23 cellular contexts compared by ENCODE assay signal in genomic region chr22:21659864-21660525, GRCh38. TPM values are rescaled to one million over a fixed set of nuclear protein-coding genes. Genes with fewer than 3 reads are reported as not detected.
DNase-seq lines count a peak whose midpoint lies in the region; ATAC-seq, FAIRE-seq and TF ChIP-seq lines count a peak whose summit lies in the region.
"Had no signal": no experiment of that assay in that cellular context is flagged by ENCODE, and none has a peak within 500 bp of the region (broad histone marks: within the 10 kb centered on the region; RNA-seq: fewer than 3 reads in every experiment).

No MANE protein-coding gene starts in this region.

- H3K4me3 ChIP-seq in BLaER1 treated with 17β-estradiol and CSF1 and Interleukin-3, amounts not matched to agents 10 nM and 100 nM, result no peak overlapping the region
- H3K4me3 ChIP-seq in K562, result no peak overlapping the region
- H3K4me3 ChIP-seq in suprapubic skin, result no peak overlapping the region
- H3K4me3 ChIP-seq in coronary artery, result no peak overlapping the region
- H3K4me3 ChIP-seq: left ventricle myocardium inferior, ovary, SJSA1, spleen, vagina had no signal

- TF ChIP-seq CTCF in K562 (IDR thresholded peaks at IDR 0.05 in 2 of 3, conservative IDR thresholded peaks at IDR 0.05 in 1 of 3; ENCODE audit: insufficient read depth in 2 of 3, low read depth in 1 of 3, low read length in 3 of 3) (peak in 2 of 3 experiments; percentile 76 to 80; a peak in 4 of 6 replicates), suprapubic skin (IDR thresholded peaks at IDR 0.05) (no peak), coronary artery (IDR thresholded peaks at IDR 0.05) (no peak)

- H3K79me2 ChIP-seq in K562 (ENCODE audit: control insufficient read depth, insufficient read depth, low read length), result no peaks in the 10 kb centered on the region

- CTCF ChIA-PET in K562 (lab: Yijun Ruan, JAX; ENCODE audit: low intra/inter-chr PET ratio), result interaction anchor here (0.7 to 0.9 kb wide), 3 partner anchors 53 to 279 kb away, joined by 4 to 7 read pairs (median 4); no protein-coding TSS in a partner anchor

- WGBS in K562 (ENCODE audit: insufficient coverage, low coverage, missing lambda C conversion rate), result 48% methylated on average over 7 of the region's 7 CpGs
- 90% methylated on average over 3 of the region's 7 CpGs for WGBS in suprapubic skin

- TF ChIP-seq RAD21 in K562 (CRISPR knock-in tag; conservative IDR thresholded peaks at IDR 0.05 in 1 of 2, IDR thresholded peaks at IDR 0.05 in 1 of 2), result no peak

- ATAC-seq in K562 (peak; percentile 3; the same call in 1 of the 3 replicates), GM21528 (IDR thresholded peaks at IDR 0.05; ENCODE audit: low FRiP score, unreplicated experiment) (no peak)
- ATAC-seq: stimulated activated naive B cell treated with anti-CD40 and anti-IgM and Interleukin-4, amounts not matched to agents 10 μg/mL and 1 μg/mL and 100 μg/mL, for 72 hours; T-cell had no signal

- no TSS peak for BruUV-seq in K562 (replicated peaks; lab: Mats Ljungman, UMichigan)

- H3K27ac ChIP-seq in BLaER1 treated with 17β-estradiol and CSF1 and Interleukin-3, amounts not matched to agents 10 nM and 100 nM, result peak overlapping the region in 1 of 11 experiments; percentile 13; a peak in 1 of 22 replicates
- H3K27ac ChIP-seq in K562 (ENCODE audit: extremely low read depth, low read depth, low read length), result no peak overlapping the region
- no peak overlapping the region for H3K27ac ChIP-seq in suprapubic skin
- no peak overlapping the region for H3K27ac ChIP-seq in coronary artery
- H3K27ac ChIP-seq: left ventricle myocardium inferior, ovary, SJSA1, spleen, vagina had no signal

- H4K20me1 ChIP-seq in BLaER1 treated with 17β-estradiol and CSF1 and Interleukin-3, amounts not matched to agents 10 nM and 100 nM, result no peaks in the 10 kb centered on the region; a peak in 1 of 22 replicates
- no peaks in the 10 kb centered on the region for H4K20me1 ChIP-seq in K562 (replicated peaks; ENCODE audit: control insufficient read depth, insufficient read depth, low read length)

- intact Hi-C loops in K562 (cut with micrococcal nuclease), result loop anchor here (1.0 to 10.0 kb wide), 3 partner anchors 53 to 805 kb away; partner anchors contain the start of genes PI4KA and SNAP29

- POLR2A ChIA-PET in K562 (lab: Yijun Ruan, JAX), result interaction anchor here (0.5 to 3.7 kb wide), 19 partner anchors 9 to 1025 kb away, joined by 3 to 38 read pairs (median 4); partner anchors contain the start of genes SDF2L1 and YDJC

- peak; percentile 19 for FAIRE-seq in K562 (lab: Jason Lieb, UNC)
- FAIRE-seq: islet of Langerhans had no signal

- H3K27me3 ChIP-seq in BLaER1 treated with 17β-estradiol and CSF1 and Interleukin-3, amounts not matched to agents 10 nM and 100 nM, result no peaks in the 10 kb centered on the region
- no peaks in the 10 kb centered on the region for H3K27me3 ChIP-seq in K562 (ENCODE audit: control insufficient read depth in 2 of 2, insufficient read depth in 2 of 2, low read length in 2 of 2)
- peaks cover 7% of the 10 kb centered on the region for H3K27me3 ChIP-seq in suprapubic skin
- H3K27me3 ChIP-seq: ovary, SJSA1, spleen, vagina had no signal

- peak overlapping the region in 1 of 11 experiments; percentile 0; a peak in 2 of 22 replicates for H3K9ac ChIP-seq in BLaER1 treated with 17β-estradiol and CSF1 and Interleukin-3, amounts not matched to agents 10 nM and 100 nM
- peak overlapping the region in 1 of 2 experiments; percentile 11; a peak in 1 of 4 replicates for H3K9ac ChIP-seq in K562 (ENCODE audit: insufficient read depth in 1 of 2, low read depth in 2 of 2, low read length in 2 of 2)

- TF ChIP-seq POLR2A in K562 (conservative IDR thresholded peaks at IDR 0.05) (no peak), suprapubic skin (IDR thresholded peaks at IDR 0.05) (no peak)

- peaks cover 20 to 50% (median 43%) of the 10 kb centered on the region in 10 experiments; a peak in 19 of 20 replicates for H3K4me1 ChIP-seq in BLaER1 treated with 17β-estradiol and CSF1 and Interleukin-3, amounts not matched to agents 10 nM and 100 nM
- H3K4me1 ChIP-seq in K562 (replicated peaks in 1 of 2; ENCODE audit: control insufficient read depth in 2 of 2, insufficient read depth in 2 of 2, low read length in 2 of 2) (peaks cover 12 to 36% of the 10 kb centered on the region in 2 experiments), suprapubic skin (peaks cover 19% of the 10 kb centered on the region)

- H3K9me1 ChIP-seq in K562 (ENCODE audit: control insufficient read depth, insufficient read depth, low read length), result peaks cover under 1% of the 10 kb centered on the region

- H3K4me2 ChIP-seq in BLaER1 treated with 17β-estradiol and CSF1 and Interleukin-3, amounts not matched to agents 10 nM and 100 nM, result peak overlapping the region; percentile 6 to 94 (median 42); a peak in 21 of 22 replicates
- H3K4me2 ChIP-seq in K562 (ENCODE audit: insufficient read depth, low read length), result no peak overlapping the region

- peak overlapping the region; percentile 27 for H2AFZ ChIP-seq in K562 (ENCODE audit: low read depth, low read length)

- no peaks in the 10 kb centered on the region for H3K9me3 ChIP-seq in BLaER1 treated with 17β-estradiol and CSF1 and Interleukin-3, amounts not matched to agents 10 nM and 100 nM (replicated peaks in 1 of 11)
- 0 out of 2 replicates have a peak, but pooled peaks cover 2% of the 10 kb centered on the region for H3K9me3 ChIP-seq in K562 (replicated peaks; ENCODE audit: control insufficient read depth, insufficient read depth, low read depth, low read length)
- no peaks in the 10 kb centered on the region for H3K9me3 ChIP-seq in suprapubic skin
- H3K9me3 ChIP-seq: left ventricle myocardium inferior, ovary, SJSA1, spleen, vagina had no signal

- peaks cover 0 to 5% (median 2%) of the 10 kb centered on the region in 11 experiments; a peak in 8 of 22 replicates for H3K36me3 ChIP-seq in BLaER1 treated with 17β-estradiol and CSF1 and Interleukin-3, amounts not matched to agents 10 nM and 100 nM
- peaks cover under 1% of the 10 kb centered on the region; the same call in 1 of the 3 replicates for H3K36me3 ChIP-seq in K562 (ENCODE audit: control insufficient read depth, insufficient read depth, low read length)
- no peaks in the 10 kb centered on the region for H3K36me3 ChIP-seq in suprapubic skin
- H3K36me3 ChIP-seq: left ventricle myocardium inferior, ovary, spleen, vagina had no signal

- DNase-seq in KBM-7 (peak; percentile 18), K562 (ENCODE audit: extremely low read depth in 1 of 4, low spot score in 3 of 4) (peak in 3 of 4 experiments; percentile 76 to 86 (median 77)), suprapubic skin (ENCODE audit: low spot score in 2 of 2) (no peak), coronary artery (ENCODE audit: low spot score) (no peak)
- DNase-seq: activated CD4-positive, alpha-beta T cell treated with anti-CD3 and anti-CD28 coated beads for 1 hour; activated effector memory CD4-positive, alpha-beta T cell treated with anti-CD3 and anti-CD28 coated beads, Interleukin-2, amount 50 U/mL, for 16 hours; activated naive CD8-positive, alpha-beta T cell treated with anti-CD3 and anti-CD28 coated beads, Interleukin-2, amount 10 ng/mL, durations not matched to agents 7 days and 5 days; central memory CD4-positive, alpha-beta T cell; left ventricle myocardium inferior; naive B cell; NCI-H2081 treated with DMSO at 0.1 percent for 48 hours; NCI-H446 treated with DMSO at 0.1 percent for 48 hours; ovary; spleen; stimulated activated CD4-positive, alpha-beta T cell treated with anti-CD3 and anti-CD28 coated beads, Interleukin-2, amount 100 ng/mL, for 48 hours; stimulated activated naive B cell treated with anti-CD40 and anti-IgM and Interleukin-4, amounts not matched to agents 10 μg/mL and 1 μg/mL and 100 μg/mL, for 72 hours; T-cell had no signal

- in situ Hi-C loops in KBM-7 (cut with MboI; ENCODE audit: low pct_unique_long_range_greater_than_20kb, low sequenced_read_pairs), result no loop called here
- in situ Hi-C loops in K562 (cut with MboI), result loop anchor here (25.0 kb wide), 1 partner anchor 1323 kb away; no protein-coding TSS in a partner anchor

- TF ChIP-seq EP300 in K562 (IDR thresholded peaks at IDR 0.05; ENCODE audit: low read length) (no peak), suprapubic skin (IDR thresholded peaks at IDR 0.05) (no peak)

RNA-seq across cellular contexts. Expression of gene PPIL2, which starts 5.8 kb away (rescaled TPM):
- total RNA-seq in K562 (2011; cell fraction: chromatin; rRNA removed; ENCODE audit: low replicate concordance), result 1,132 and 1,539 TPM in 2 replicates
- 736 and 826 TPM in 2 replicates for total RNA-seq in K562 (2011; cell fraction: nucleolus; rRNA removed)
- total RNA-seq in K562 (2011; cell fraction: nucleoplasm; rRNA removed), result 718 and 814 TPM in 2 replicates
- 174 and 195 TPM in 2 replicates for total RNA-seq in K562 (2014; rRNA removed)
- total RNA-seq in K562 (2014; rRNA removed; fragmentation: Illumina TruSeq; extraction: Trizol), result 104 and 115 TPM in 2 replicates
- 170 and 172 TPM in 2 replicates for total RNA-seq in K562 (2015; rRNA removed; fragmentation: Illumina TruSeq; extraction: Trizol)
- total RNA-seq in K562 (2021), result 251 and 267 TPM in 2 replicates
- 193 and 247 TPM in 2 replicates for polyA plus RNA-seq in K562 (2011; rRNA removed)
- 143 and 211 TPM in 2 replicates for polyA plus RNA-seq in K562 (2011; cell fraction: cytosol; rRNA removed)
- 801 and 951 TPM in 2 replicates for polyA plus RNA-seq in K562 (2011; cell fraction: nucleus; rRNA removed)
- 185 and 193 TPM in 2 replicates for polyA plus RNA-seq in K562 (2012)
- 250 and 261 TPM in 2 replicates for polyA plus RNA-seq in K562 (2014; fragmentation: Illumina TruSeq; extraction: Trizol)
- 10 to 100 TPM; 13.2 to 28.8 TPM for polyA plus RNA-seq in K562 (2014; fragmentation: Nextera tagmentation; extraction: Ambion mirVana)
- polyA plus RNA-seq in K562 (2014; rRNA removed), result 268 and 298 TPM in 2 replicates
- 228 and 271 TPM in 2 replicates for polyA minus RNA-seq in K562 (2011; rRNA and poly(A)+ RNA removed)
- 95.6 and 98.4 TPM in 2 replicates for polyA minus RNA-seq in K562 (2011; cell fraction: cytosol; rRNA and poly(A)+ RNA removed)
- polyA minus RNA-seq in K562 (2011; cell fraction: nucleus; rRNA and poly(A)+ RNA removed), result 325 and 509 TPM in 2 replicates
- 100 to 1,000 TPM in 1 of 4 donors, 10 to 100 TPM in 3; 38.4 to 129 (median 40.3) TPM for total RNA-seq in suprapubic skin

RNA-seq across cellular contexts. Expression of gene SDF2L1, which starts 17.9 kb away (rescaled TPM):
- 72.2 and 221 TPM in 2 replicates for total RNA-seq in K562 (2011; cell fraction: chromatin; rRNA removed; ENCODE audit: low replicate concordance)
- 489 and 555 TPM in 2 replicates for total RNA-seq in K562 (2011; cell fraction: nucleolus; rRNA removed)
- 263 and 279 TPM in 2 replicates for total RNA-seq in K562 (2011; cell fraction: nucleoplasm; rRNA removed)
- total RNA-seq in K562 (2014; rRNA removed), result 894 and 989 TPM in 2 replicates
- 41.9 and 82.9 TPM in 2 replicates for total RNA-seq in K562 (2014; rRNA removed; fragmentation: Illumina TruSeq; extraction: Trizol)
- total RNA-seq in K562 (2015; rRNA removed; fragmentation: Illumina TruSeq; extraction: Trizol), result 135 and 153 TPM in 2 replicates
- total RNA-seq in K562 (2021), result 551 and 557 TPM in 2 replicates
- 124 and 218 TPM in 2 replicates for polyA plus RNA-seq in K562 (2011; rRNA removed)
- polyA plus RNA-seq in K562 (2011; cell fraction: cytosol; rRNA removed), result 273 and 603 TPM in 2 replicates
- polyA plus RNA-seq in K562 (2011; cell fraction: nucleus; rRNA removed), result 110 and 123 TPM in 2 replicates
- 384 and 632 TPM in 2 replicates for polyA plus RNA-seq in K562 (2012)
- polyA plus RNA-seq in K562 (2014; fragmentation: Illumina TruSeq; extraction: Trizol), result 33.8 and 82.2 TPM in 2 replicates
- 10 to 100 TPM; 15.1 to 34.8 TPM for polyA plus RNA-seq in K562 (2014; fragmentation: Nextera tagmentation; extraction: Ambion mirVana)
- polyA plus RNA-seq in K562 (2014; rRNA removed), result 666 and 827 TPM in 2 replicates
- 50.1 and 80.5 TPM in 2 replicates for polyA minus RNA-seq in K562 (2011; rRNA and poly(A)+ RNA removed)
- polyA minus RNA-seq in K562 (2011; cell fraction: cytosol; rRNA and poly(A)+ RNA removed), result 107 and 114 TPM in 2 replicates
- polyA minus RNA-seq in K562 (2011; cell fraction: nucleus; rRNA and poly(A)+ RNA removed), result 37.7 and 69.6 TPM in 2 replicates
- 10 to 100 TPM; 11.2 to 23.6 (median 18.7) TPM for total RNA-seq in suprapubic skin

RNA-seq across cellular contexts. Expression of gene CCDC116, which starts 27.4 kb away (rescaled TPM):
- 11.2 and 34.3 TPM in 2 replicates for total RNA-seq in K562 (2011; cell fraction: chromatin; rRNA removed; ENCODE audit: low replicate concordance)
- 28.7 and 33.9 TPM in 2 replicates for total RNA-seq in K562 (2011; cell fraction: nucleolus; rRNA removed)
- total RNA-seq in K562 (2011; cell fraction: nucleoplasm; rRNA removed), result 18.1 and 19.5 TPM in 2 replicates
- total RNA-seq in K562 (2014; rRNA removed) (9.3 and 13.6 TPM in 2 replicates), K562 (2014; rRNA removed; fragmentation: Illumina TruSeq; extraction: Trizol) (2.1 and 2.8 TPM in 2 replicates), K562 (2015; rRNA removed; fragmentation: Illumina TruSeq; extraction: Trizol) (4.7 and 5.2 TPM in 2 replicates), K562 (2021) (11.3 and 15.6 TPM in 2 replicates), suprapubic skin (1 to 10 TPM in 2 of 4 donors, not detected in 2; 1.0 TPM)
- polyA plus RNA-seq in K562 (2011; rRNA removed) (1.6 and 2.1 TPM in 2 replicates), K562 (2014; fragmentation: Illumina TruSeq; extraction: Trizol) (6.3 and 8.9 TPM in 2 replicates), K562 (2014; fragmentation: Nextera tagmentation; extraction: Ambion mirVana) (1 to 10 TPM; 1.6 to 2.3 TPM), K562 (2014; rRNA removed) (7.1 and 8.6 TPM in 2 replicates)
- 1.8 and 5.8 TPM in 2 replicates for polyA plus RNA-seq in K562 (2011; cell fraction: cytosol; rRNA removed)
- 6.5 and 19.5 TPM in 2 replicates for polyA plus RNA-seq in K562 (2011; cell fraction: nucleus; rRNA removed)
- polyA plus RNA-seq in K562 (2012), result 5.2 and 6.4 TPM in 2 replicates
- polyA minus RNA-seq in K562 (2011; rRNA and poly(A)+ RNA removed), result 1.3 and 1.8 TPM in 2 replicates
- 1.5 and 3.9 TPM in 2 replicates for polyA minus RNA-seq in K562 (2011; cell fraction: cytosol; rRNA and poly(A)+ RNA removed)
- 8.3 and 12.3 TPM in 2 replicates for polyA minus RNA-seq in K562 (2011; cell fraction: nucleus; rRNA and poly(A)+ RNA removed)
- total RNA-seq: temporal lobe, vagina had no signal

RNA-seq across cellular contexts. Expression of gene YDJC, which starts 30.2 kb away (rescaled TPM):
- 121 and 504 TPM in 2 replicates for total RNA-seq in K562 (2011; cell fraction: chromatin; rRNA removed; ENCODE audit: low replicate concordance)
- 857 and 885 TPM in 2 replicates for total RNA-seq in K562 (2011; cell fraction: nucleolus; rRNA removed)
- 325 and 370 TPM in 2 replicates for total RNA-seq in K562 (2011; cell fraction: nucleoplasm; rRNA removed)
- 871 and 1,007 TPM in 2 replicates for total RNA-seq in K562 (2014; rRNA removed)
- total RNA-seq in K562 (2014; rRNA removed; fragmentation: Illumina TruSeq; extraction: Trizol), result 69.0 and 87.5 TPM in 2 replicates
- 164 and 196 TPM in 2 replicates for total RNA-seq in K562 (2015; rRNA removed; fragmentation: Illumina TruSeq; extraction: Trizol)
- total RNA-seq in K562 (2021), result 626 and 641 TPM in 2 replicates
- polyA plus RNA-seq in K562 (2011; rRNA removed), result 203 and 277 TPM in 2 replicates
- polyA plus RNA-seq in K562 (2011; cell fraction: cytosol; rRNA removed), result 382 and 1,449 TPM in 2 replicates
- 629 and 1,089 TPM in 2 replicates for polyA plus RNA-seq in K562 (2011; cell fraction: nucleus; rRNA removed)
- 282 and 288 TPM in 2 replicates for polyA plus RNA-seq in K562 (2012)
- 106 and 159 TPM in 2 replicates for polyA plus RNA-seq in K562 (2014; fragmentation: Illumina TruSeq; extraction: Trizol)
- polyA plus RNA-seq in K562 (2014; fragmentation: Nextera tagmentation; extraction: Ambion mirVana), result 10 to 100 TPM; 13.5 to 23.5 TPM
- 707 and 732 TPM in 2 replicates for polyA plus RNA-seq in K562 (2014; rRNA removed)
- polyA minus RNA-seq in K562 (2011; rRNA and poly(A)+ RNA removed), result 35.0 and 44.2 TPM in 2 replicates
- polyA minus RNA-seq in K562 (2011; cell fraction: cytosol; rRNA and poly(A)+ RNA removed), result 212 and 264 TPM in 2 replicates
- 294 and 313 TPM in 2 replicates for polyA minus RNA-seq in K562 (2011; cell fraction: nucleus; rRNA and poly(A)+ RNA removed)
- 10 to 100 TPM; 28.6 to 34.6 (median 30.9) TPM for total RNA-seq in suprapubic skin

Comparison
In these comparisons a context has a peak if more than half of its experiments do, and no peak if none do; other contexts are left out.
1. DNase-seq: peak in KBM-7 (single experiment) and K562 (3 of 4); none in suprapubic skin (0 of 2) and coronary artery (single experiment).
2. CTCF ChIP-seq: peak in K562 (2 of 3); none in suprapubic skin (0 of 2) and coronary artery (single experiment).